ENCODE assay signal across 8 cellular contexts in the genomic region with DNA sequence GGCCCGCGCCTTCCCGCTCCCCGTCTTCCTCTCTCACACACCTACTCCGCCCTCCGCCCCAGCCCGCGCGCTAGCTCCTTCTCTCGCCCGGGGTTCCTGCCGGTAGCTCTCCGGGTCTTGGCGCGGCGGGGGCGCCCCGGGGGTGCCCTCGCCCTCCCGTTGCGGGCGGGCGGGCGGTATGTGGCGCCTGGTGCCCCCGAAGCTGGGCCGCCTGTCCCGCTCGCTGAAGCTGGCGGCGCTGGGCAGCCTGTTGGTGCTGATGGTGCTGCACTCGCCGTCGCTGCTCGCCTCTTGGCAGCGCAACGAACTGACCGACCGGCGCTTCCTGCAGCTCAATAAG. TPM values are rescaled to one million over a fixed set of nuclear protein-coding genes. Genes with fewer than 3 reads are reported as not detected.
DNase-seq lines count a peak whose midpoint lies in the region; ATAC-seq and TF ChIP-seq lines count a peak whose summit lies in the region.

No MANE protein-coding gene starts in this region.

- no TSS peak for BruUV-seq in Calu3 (replicated peaks; lab: Mats Ljungman, UMichigan)
- BruUV-seq in Panc1 (replicated peaks; lab: Mats Ljungman, UMichigan) = no TSS peak

- H3K4me3 Mint-ChIP-seq in Calu3 (ENCODE audit: low read depth, unreplicated experiment) = peak overlapping the region; percentile 91

- TF ChIP-seq RAD21 in neural cell (conservative IDR thresholded peaks at IDR 0.05) = no peak

- CTCF ChIA-PET in Calu3 (lab: Charles Lee) = interaction anchor here (0.5 to 2.2 kb wide), 15 partner anchors 11 to 1805 kb away, joined by 3 to 7 read pairs (median 4); no protein-coding TSS in a partner anchor
- CTCF ChIA-PET in Panc1 (lab: Charles Lee) = interaction anchor here (0.6 to 1.0 kb wide), 3 partner anchors 67 to 1023 kb away, joined by 3 to 5 read pairs (median 3); no protein-coding TSS in a partner anchor

- peaks cover 5% of the 10 kb centered on the region for H3F3A ChIP-seq in neural cell (ENCODE audit: insufficient read depth, low read length, poor library complexity, severe bottlenecking)

- H3K27me3 Mint-ChIP-seq in Calu3 (ENCODE audit: unreplicated experiment) = no peaks in the 10 kb centered on the region

- no peak for TF ChIP-seq EP300 in neural cell (conservative IDR thresholded peaks at IDR 0.05; ENCODE audit: poor library complexity, severe bottlenecking)

- H3K79me2 ChIP-seq in neural cell (replicated peaks; ENCODE audit: insufficient read depth, low read length) = peaks cover 40% of the 10 kb centered on the region

- no peak for TF ChIP-seq CTCF in Calu3 (IDR thresholded peaks at IDR 0.05; ENCODE audit: unreplicated experiment)
- TF ChIP-seq CTCF in Panc1 (IDR thresholded peaks at IDR 0.05) = no peak
- TF ChIP-seq CTCF in neural cell (IDR thresholded peaks at IDR 0.05; ENCODE audit: poor library complexity, severe bottlenecking) = no peak

- H3K36me3 ChIP-seq in Panc1 (ENCODE audit: control insufficient read depth, insufficient read depth, low read length) (no peaks in the 10 kb centered on the region; the same call in 1 of the 2 replicates), neural cell (ENCODE audit: insufficient read depth, low read length) (no peaks in the 10 kb centered on the region)

- no peaks in the 10 kb centered on the region for H4K20me1 ChIP-seq in neural cell (ENCODE audit: insufficient read depth)

- no peaks in the 10 kb centered on the region for H3K9me2 ChIP-seq in neural cell (ENCODE audit: insufficient read depth, low read length)

- ATAC-seq in Panc1 = peak; percentile 31
- no peak for ATAC-seq in HG02763 (IDR thresholded peaks at IDR 0.05; ENCODE audit: unreplicated experiment)
- ATAC-seq in HG02623 (IDR thresholded peaks at IDR 0.05; ENCODE audit: unreplicated experiment) = no peak

- peak overlapping the region; percentile 91 for H3K9ac ChIP-seq in neural cell (ENCODE audit: low read length)

- H3K4me3 ChIP-seq in Panc1 (ENCODE audit: low read depth in 2 of 2, low read length in 2 of 2) (peak overlapping the region; percentile 73 to 93), neural cell (ENCODE audit: low read length) (peak overlapping the region; percentile 84)

- H3K27ac ChIP-seq in Panc1 (ENCODE audit: low read length) = peak overlapping the region; percentile 93
- H3K27ac ChIP-seq in epithelial cell of prostate = peak overlapping the region; percentile 93
- peak overlapping the region; percentile 96 for H3K27ac ChIP-seq in neural cell (ENCODE audit: low read length)

- no peak overlapping the region for H3K4me2 ChIP-seq in neural cell (ENCODE audit: low read length)

- H3K9me3 ChIP-seq in Panc1 (ENCODE audit: control insufficient read depth, insufficient read depth, low read depth, low read length) (no peaks in the 10 kb centered on the region), neural cell (ENCODE audit: low read length) (no peaks in the 10 kb centered on the region)

- peaks cover 21% of the 10 kb centered on the region for H3K4me1 Mint-ChIP-seq in Calu3 (ENCODE audit: low read depth, unreplicated experiment)

- no peaks in the 10 kb centered on the region for H3K27me3 ChIP-seq in Panc1 (ENCODE audit: control insufficient read depth, insufficient read depth, low read length)
- no peaks in the 10 kb centered on the region for H3K27me3 ChIP-seq in neural cell (ENCODE audit: insufficient read depth, low read depth, low read length)

- POLR2A ChIA-PET in Panc1 (lab: Charles Lee) = no interaction called here

- H3K36me3 Mint-ChIP-seq in Calu3 (ENCODE audit: insufficient read depth, unreplicated experiment) = peaks cover 54% of the 10 kb centered on the region

- H3K27ac Mint-ChIP-seq in Calu3 (ENCODE audit: unreplicated experiment) = peak overlapping the region; percentile 87

- H3K9me3 Mint-ChIP-seq in Calu3 (ENCODE audit: low read depth, unreplicated experiment) = no peaks in the 10 kb centered on the region

- intact Hi-C loops in Calu3 (cut with micrococcal nuclease; ENCODE audit: unreplicated experiment) (loop anchor here (5.0 to 10.0 kb wide), 4 partner anchors 75 to 1795 kb away; no protein-coding TSS in a partner anchor), Panc1 (cut with micrococcal nuclease; ENCODE audit: unreplicated experiment) (no loop called here)

- peaks cover 21% of the 10 kb centered on the region for H3K4me1 ChIP-seq in Panc1 (ENCODE audit: control insufficient read depth, insufficient read depth, low read length)

- H2AFZ ChIP-seq in neural cell (ENCODE audit: low read depth, low read length) = peak overlapping the region; percentile 59

- DNase-seq in Calu3 (no peak), Panc1 (ENCODE audit: low read depth, low spot score) (no peak), epithelial cell of prostate (ENCODE audit: low read depth, low spot score) (no peak), KBM-7 (no peak), SIG-M5 treated with dmso at 0.1 percent for 504 hours (lab: John Stamatoyannopoulos, UW; ENCODE audit: unreplicated experiment) (no peak)

- in situ Hi-C loops in Panc1 (cut with HindIII; ENCODE audit: low pct_unique_long_range_greater_than_20kb, low sequenced_read_pairs) = no loop called here
- in situ Hi-C loops in KBM-7 (cut with MboI; ENCODE audit: low pct_unique_long_range_greater_than_20kb, low sequenced_read_pairs) = no loop called here

TF ChIP-seq in neural cell, 6 proteins besides CTCF, POLR2A, EP300 and RAD21:
- TF ChIP-seq POLR2AphosphoS5 (IDR thresholded peaks at IDR 0.05) (no peak), TAF1 (IDR thresholded peaks at IDR 0.05; ENCODE audit: low read depth) (peak; percentile 19)

RNA-seq across cellular contexts. Expression of a gene that starts 0.5 kb away (rescaled TPM):
- 37.7 and 39.4 TPM in 2 replicates for total RNA-seq in Calu3 (2022)
- 14.3 TPM for total RNA-seq in Panc1 (2021; ENCODE audit: unreplicated experiment)
- polyA plus RNA-seq in Panc1 (2012; ENCODE audit: insufficient read length) = 12.5 TPM
- 9.5 and 9.7 TPM in 2 replicates for polyA plus RNA-seq in neural cell
- 44.5 and 46.7 TPM in 2 replicates for polyA minus RNA-seq in neural cell
